Comparison of ENCODE assay signal across 12 cellular contexts in genomic region chr3:187870360-187871203, GRCh38.
DNase-seq lines count a peak whose midpoint lies in the region; ATAC-seq and TF ChIP-seq lines count a peak whose summit lies in the region.
"Had no signal": no experiment of that assay in that cellular context is flagged by ENCODE, and none has a peak within 500 bp of the region (broad histone marks: within the 10 kb centered on the region; RNA-seq: fewer than 3 reads in every experiment).

No MANE protein-coding gene starts in this region.

- H3K27me3 ChIP-seq in A673 (replicated peaks; ENCODE audit: insufficient read depth, low read depth, low read length, poor library complexity), result no peaks in the 10 kb centered on the region

- peak; percentile 73 for ATAC-seq in GM18870 (IDR thresholded peaks at IDR 0.05; ENCODE audit: unreplicated experiment)
- ATAC-seq in GM21447 (IDR thresholded peaks at IDR 0.05; ENCODE audit: unreplicated experiment), result peak; percentile 50
- peak; percentile 84 for ATAC-seq in HG03175 (IDR thresholded peaks at IDR 0.05; ENCODE audit: unreplicated experiment)
- no peak for ATAC-seq in GM18502 (IDR thresholded peaks at IDR 0.05; ENCODE audit: poor library complexity, unreplicated experiment)
- ATAC-seq: psoas muscle had no signal

- POLR2A ChIA-PET in A673 (lab: Charles Lee; ENCODE audit: low non-redundant PET), result no interaction called here

- peak; percentile 54 for DNase-seq in glomerular visceral epithelial cell (ENCODE audit: extremely low spot score)
- DNase-seq in NCI-H2196 (lab: John Stamatoyannopoulos, UW; ENCODE audit: unreplicated experiment), result no peak
- DNase-seq in A673 (ENCODE audit: low spot score), result no peak
- DNase-seq in dermis blood vessel endothelial cell, result no peak
- DNase-seq: activated CD4-positive, alpha-beta T cell treated with anti-CD3 and anti-CD28 coated beads for 4 hours; NCI-H1417 treated with DMSO at 0.1 percent for 48 hours; psoas muscle; SK-N-SH had no signal

- H3K4me1 ChIP-seq in A673 (ENCODE audit: insufficient read depth, low read length, poor library complexity, severe bottlenecking), result no peaks in the 10 kb centered on the region
- H3K4me1 ChIP-seq: psoas muscle had no signal

- no TSS peak for BruUV-seq in A673 (replicated peaks; lab: Mats Ljungman, UMichigan)

- intact Hi-C loops in A673 (cut with micrococcal nuclease; ENCODE audit: unreplicated experiment), result no loop called here

- no peaks in the 10 kb centered on the region for H3K36me3 ChIP-seq in A673 (ENCODE audit: insufficient read depth, low read length, poor library complexity, severe bottlenecking)

- H3K9me3 ChIP-seq in A673 (ENCODE audit: low read depth, low read length, poor library complexity, severe bottlenecking), result no peaks in the 10 kb centered on the region
- H3K9me3 ChIP-seq: psoas muscle, SK-N-SH had no signal

- no peak overlapping the region for H3K27ac ChIP-seq in A673 (ENCODE audit: low read depth, low read length, poor library complexity, severe bottlenecking)
- H3K27ac ChIP-seq: psoas muscle had no signal

- CTCF ChIA-PET in A673 (lab: Charles Lee), result no interaction called here

- no peak overlapping the region for H3K4me3 ChIP-seq in A673 (ENCODE audit: low read depth, low read length, poor library complexity, severe bottlenecking)
- H3K4me3 ChIP-seq: psoas muscle had no signal

- TF ChIP-seq CTCF in A673 (conservative IDR thresholded peaks at IDR 0.05; ENCODE audit: low read depth, low read length), result no peak
